30 cellular contexts compared by ENCODE assay signal in genomic region chr7:31991406-31991805, GRCh38.
"Had no signal": no experiment of that assay in that cellular context is flagged by ENCODE, and none has a peak within 500 bp of the region (broad histone marks: within the 10 kb centered on the region; RNA-seq: fewer than 3 reads in every experiment).

No MANE protein-coding gene starts in this region.

- H3K27ac Mint-ChIP-seq: activated CD4-positive, alpha-beta memory T cell treated with anti-CD3 and anti-CD28 coated beads for 36 hours; activated CD4-positive, alpha-beta T cell treated with anti-CD3 and anti-CD28 coated beads for 36 hours; activated CD4-positive, alpha-beta T cell treated with anti-CD3 and anti-CD28 coated beads, Interleukin-2, amount 10 ng/mL, durations not matched to agents 24 days and 14 days; activated CD8-positive, alpha-beta memory T cell treated with anti-CD3 and anti-CD28 coated beads, Interleukin-2, amount 10 ng/mL, durations not matched to agents 7 days and 5 days; activated CD8-positive, alpha-beta T cell treated with anti-CD3 and anti-CD28 coated beads, Interleukin-2, amount 10 ng/mL, durations not matched to agents 7 days and 5 days; activated naive CD4-positive, alpha-beta T cell treated with anti-CD3 and anti-CD28 coated beads, Interleukin-2, amount 10 ng/mL, durations not matched to agents 7 days and 5 days; activated naive CD4-positive, alpha-beta T cell treated with anti-CD3 and anti-CD28 coated beads, Interleukin-2, amount 50 U/mL, for 72 hours; activated naive CD8-positive, alpha-beta T cell treated with anti-CD3 and anti-CD28 coated beads, Interleukin-2, amount 10 ng/mL, durations not matched to agents 7 days and 5 days; activated T-cell treated with anti-CD3 and anti-CD28 coated beads, Interleukin-2, amount 50 U/mL, for 24 hours; activated T-cell treated with anti-CD3 and anti-CD28 coated beads, Interleukin-2, amount 50 U/mL, for 72 hours; effector memory CD8-positive, alpha-beta T cell had no signal

- H3K27me3 Mint-ChIP-seq: activated CD4-positive, alpha-beta memory T cell treated with anti-CD3 and anti-CD28 coated beads for 36 hours; activated CD4-positive, alpha-beta T cell treated with anti-CD3 and anti-CD28 coated beads for 36 hours; activated CD4-positive, alpha-beta T cell treated with anti-CD3 and anti-CD28 coated beads, Interleukin-2, amount 10 ng/mL, durations not matched to agents 24 days and 14 days; activated CD8-positive, alpha-beta memory T cell treated with anti-CD3 and anti-CD28 coated beads, Interleukin-2, amount 10 ng/mL, durations not matched to agents 7 days and 5 days; activated naive CD4-positive, alpha-beta T cell treated with anti-CD3 and anti-CD28 coated beads, Interleukin-2, amount 10 ng/mL, durations not matched to agents 7 days and 5 days; activated naive CD8-positive, alpha-beta T cell treated with anti-CD3 and anti-CD28 coated beads, Interleukin-2, amount 10 ng/mL, durations not matched to agents 7 days and 5 days; activated T-cell treated with anti-CD3 and anti-CD28 coated beads, Interleukin-2, amount 50 U/mL, for 24 hours; central memory CD8-positive, alpha-beta T cell; effector memory CD8-positive, alpha-beta T cell had no signal

- H3K9me3 ChIP-seq: ascending aorta, esophagus squamous epithelium, gastroesophageal sphincter, heart right ventricle had no signal

- H3K4me1 Mint-ChIP-seq: activated CD4-positive, alpha-beta T cell treated with anti-CD3 and anti-CD28 coated beads for 36 hours; activated CD4-positive, alpha-beta T cell treated with anti-CD3 and anti-CD28 coated beads, Interleukin-2, amount 10 ng/mL, durations not matched to agents 24 days and 14 days; activated CD8-positive, alpha-beta memory T cell treated with anti-CD3 and anti-CD28 coated beads, Interleukin-2, amount 10 ng/mL, durations not matched to agents 7 days and 5 days; activated naive CD4-positive, alpha-beta T cell treated with anti-CD3 and anti-CD28 coated beads, Interleukin-2, amount 10 ng/mL, durations not matched to agents 7 days and 5 days; activated naive CD8-positive, alpha-beta T cell treated with anti-CD3 and anti-CD28 coated beads, Interleukin-2, amount 10 ng/mL, durations not matched to agents 7 days and 5 days; central memory CD8-positive, alpha-beta T cell had no signal

- H3K27me3 ChIP-seq: ascending aorta, brain microvascular endothelial cell, esophagus squamous epithelium, gastroesophageal sphincter, heart right ventricle had no signal

- H3K36me3 Mint-ChIP-seq: activated CD4-positive, alpha-beta memory T cell treated with anti-CD3 and anti-CD28 coated beads for 36 hours; activated CD8-positive, alpha-beta memory T cell treated with anti-CD3 and anti-CD28 coated beads, Interleukin-2, amount 10 ng/mL, durations not matched to agents 7 days and 5 days; activated naive CD4-positive, alpha-beta T cell treated with anti-CD3 and anti-CD28 coated beads, Interleukin-2, amount 10 ng/mL, durations not matched to agents 7 days and 5 days; activated naive CD8-positive, alpha-beta T cell treated with anti-CD3 and anti-CD28 coated beads, Interleukin-2, amount 10 ng/mL, durations not matched to agents 7 days and 5 days had no signal

- H3K4me3 ChIP-seq: ascending aorta, esophagus squamous epithelium, gastroesophageal sphincter, heart right ventricle had no signal

- H3K4me1 ChIP-seq: ascending aorta, esophagus squamous epithelium, gastroesophageal sphincter had no signal

- H3K9me3 Mint-ChIP-seq: activated CD4-positive, alpha-beta T cell treated with anti-CD3 and anti-CD28 coated beads, Interleukin-2, amount 10 ng/mL, durations not matched to agents 24 days and 14 days; activated naive CD8-positive, alpha-beta T cell treated with anti-CD3 and anti-CD28 coated beads, Interleukin-2, amount 10 ng/mL, durations not matched to agents 7 days and 5 days had no signal

- H3K27ac ChIP-seq: ascending aorta, brain microvascular endothelial cell, epithelial cell of prostate, esophagus squamous epithelium, gastroesophageal sphincter, heart right ventricle had no signal

- H3K4me3 Mint-ChIP-seq: activated CD4-positive, alpha-beta memory T cell treated with anti-CD3 and anti-CD28 coated beads for 36 hours; activated CD4-positive, alpha-beta T cell treated with anti-CD3 and anti-CD28 coated beads for 36 hours; activated CD4-positive, alpha-beta T cell treated with anti-CD3 and anti-CD28 coated beads, Interleukin-2, amount 10 ng/mL, durations not matched to agents 24 days and 14 days; activated CD8-positive, alpha-beta memory T cell treated with anti-CD3 and anti-CD28 coated beads, Interleukin-2, amount 10 ng/mL, durations not matched to agents 7 days and 5 days; activated CD8-positive, alpha-beta T cell treated with anti-CD3 and anti-CD28 coated beads, Interleukin-2, amount 10 ng/mL, durations not matched to agents 7 days and 5 days; activated naive CD4-positive, alpha-beta T cell treated with anti-CD3 and anti-CD28 coated beads, Interleukin-2, amount 10 ng/mL, durations not matched to agents 7 days and 5 days; activated naive CD8-positive, alpha-beta T cell treated with anti-CD3 and anti-CD28 coated beads, Interleukin-2, amount 10 ng/mL, durations not matched to agents 7 days and 5 days; activated T-cell treated with anti-CD3 and anti-CD28 coated beads, Interleukin-2, amount 50 U/mL, for 24 hours; activated T-cell treated with anti-CD3 and anti-CD28 coated beads, Interleukin-2, amount 50 U/mL, for 72 hours; central memory CD8-positive, alpha-beta T cell; effector memory CD8-positive, alpha-beta T cell had no signal

- H3K36me3 ChIP-seq: ascending aorta, brain microvascular endothelial cell, esophagus squamous epithelium, gastroesophageal sphincter, heart right ventricle had no signal

- DNase-seq: activated CD4-positive, alpha-beta memory T cell treated with anti-CD3 and anti-CD28 coated beads for 36 hours; activated CD4-positive, alpha-beta T cell treated with anti-CD3 and anti-CD28 coated beads for 36 hours; activated CD4-positive, alpha-beta T cell treated with anti-CD3 and anti-CD28 coated beads, Interleukin-2, amount 10 ng/mL, durations not matched to agents 24 days and 14 days; activated CD4-positive, CD25-positive, alpha-beta regulatory T cell; activated CD4-positive, CD25-positive, alpha-beta regulatory T cell treated with anti-CD3 and anti-CD28 coated beads, Interleukin-2, amount 50 U/mL, for 72 hours; activated CD8-positive, alpha-beta memory T cell treated with anti-CD3 and anti-CD28 coated beads, Interleukin-2, amount 10 ng/mL, durations not matched to agents 7 days and 5 days; activated CD8-positive, alpha-beta memory T cell treated with anti-CD3 and anti-CD28 coated beads, Interleukin-2, amount 50 U/mL, for 48 hours; activated CD8-positive, alpha-beta T cell treated with anti-CD3 and anti-CD28 coated beads, Interleukin-2, amount 10 ng/mL, durations not matched to agents 7 days and 5 days; activated gamma-delta T cell; activated naive CD4-positive, alpha-beta T cell; activated naive CD4-positive, alpha-beta T cell treated with anti-CD3 and anti-CD28 coated beads, Interleukin-2, amount 10 ng/mL, durations not matched to agents 7 days and 5 days; activated naive CD8-positive, alpha-beta T cell treated with anti-CD3 and anti-CD28 coated beads, Interleukin-2, amount 10 ng/mL, durations not matched to agents 7 days and 5 days; activated T-cell treated with anti-CD3 and anti-CD28 coated beads for 4 hours; activated T-cell treated with anti-CD3 and anti-CD28 coated beads, Interleukin-2, amount 50 U/mL, for 24 hours; activated T-cell treated with anti-CD3 and anti-CD28 coated beads, Interleukin-2, amount 50 U/mL, for 72 hours; amniotic stem cell; cortex of kidney; effector CD4-positive, alpha-beta T cell; effector memory CD8-positive, alpha-beta T cell; esophagus squamous epithelium; foreskin melanocyte; heart right ventricle; T-helper 2 cell had no signal

- ATAC-seq: activated CD4-positive, alpha-beta T cell treated with anti-CD3 and anti-CD28 coated beads for 36 hours; activated CD8-positive, alpha-beta memory T cell treated with anti-CD3 and anti-CD28 coated beads, Interleukin-2, amount 10 ng/mL, durations not matched to agents 7 days and 5 days; activated CD8-positive, alpha-beta T cell treated with anti-CD3 and anti-CD28 coated beads, Interleukin-2, amount 10 ng/mL, durations not matched to agents 7 days and 5 days; activated naive CD4-positive, alpha-beta T cell treated with anti-CD3 and anti-CD28 coated beads, Interleukin-2, amount 50 U/mL, for 72 hours; activated T-cell treated with anti-CD3 and anti-CD28 coated beads, Interleukin-2, amount 50 U/mL, for 72 hours; effector memory CD8-positive, alpha-beta T cell; gastroesophageal sphincter had no signal

- FAIRE-seq: colon had no signal
